ENCODE assay signal across 33 cellular contexts in genomic region chrX:68883800-68884199, GRCh38.
"Had no signal": no experiment of that assay in that cellular context is flagged by ENCODE, and none has a peak within 500 bp of the region (broad histone marks: within the 10 kb centered on the region; RNA-seq: fewer than 3 reads in every experiment).

No MANE protein-coding gene starts in this region.

- H3K36me3 ChIP-seq: adrenal gland, SJCRH30 had no signal

- H3K4me1 Mint-ChIP-seq: activated CD4-positive, alpha-beta T cell treated with anti-CD3 and anti-CD28 coated beads for 36 hours; activated CD4-positive, alpha-beta T cell treated with anti-CD3 and anti-CD28 coated beads, Interleukin-2, amount 10 ng/mL, durations not matched to agents 7 days and 5 days had no signal

- H3K27ac ChIP-seq: adrenal gland, SJCRH30, SK-N-MC had no signal

- H3K27me3 Mint-ChIP-seq: activated CD4-positive, alpha-beta T cell treated with anti-CD3 and anti-CD28 coated beads for 36 hours; activated CD4-positive, alpha-beta T cell treated with anti-CD3 and anti-CD28 coated beads, Interleukin-2, amount 10 ng/mL, durations not matched to agents 7 days and 5 days; brain had no signal

- H3K9me3 ChIP-seq: adrenal gland, SJCRH30 had no signal

- DNase-seq: activated CD4-positive, alpha-beta T cell treated with anti-CD3 and anti-CD28 coated beads for 36 hours; activated CD4-positive, alpha-beta T cell treated with anti-CD3 and anti-CD28 coated beads, Interleukin-2, amount 10 ng/mL, durations not matched to agents 7 days and 5 days; activated CD4-positive, alpha-beta T cell treated with anti-CD3 and anti-CD28 coated beads, Interleukin-2, amount 50 U/mL, for 48 hours; activated CD8-positive, alpha-beta T cell treated with anti-CD3 and anti-CD28 coated beads, Interleukin-2, amount 10 ng/mL, durations not matched to agents 7 days and 5 days; activated gamma-delta T cell treated with Interleukin-2 at 50 U/mL for 16 hours; activated naive CD4-positive, alpha-beta T cell treated with anti-CD3 and anti-CD28 coated beads for 36 hours; activated T-cell treated with anti-CD3 and anti-CD28 coated beads, Interleukin-2, amount 50 U/mL, for 4 hours; adrenal gland; anterior cingulate cortex; central memory CD4-positive, alpha-beta T cell; Karpas-422; NCI-H1048; NCI-H1105 treated with DMSO at 0.1 percent for 48 hours; NCI-H1436; NCI-H1694; NCI-H1930; NCI-H2081 treated with DMSO at 0.1 percent for 48 hours; NCI-H226; NCI-H446 treated with DMSO at 0.1 percent for 48 hours; NCI-H524; NCI-H69; NCI-H82; SHP77; SJCRH30 had no signal

- H3K4me3 ChIP-seq: adrenal gland, SJCRH30, SK-N-MC had no signal

- H3K27me3 ChIP-seq: SJCRH30 had no signal

- FAIRE-seq: TTC549 had no signal

- ATAC-seq: activated CD4-positive, alpha-beta T cell treated with anti-CD3 and anti-CD28 coated beads for 36 hours; activated CD4-positive, CD25-positive, alpha-beta regulatory T cell treated with anti-CD3 and anti-CD28 coated beads, Interleukin-2, amount 50 U/mL, for 24 hours; activated CD8-positive, alpha-beta T cell treated with anti-CD3 and anti-CD28 coated beads, Interleukin-2, amount 10 ng/mL, durations not matched to agents 7 days and 5 days; activated naive CD4-positive, alpha-beta T cell treated with anti-CD3 and anti-CD28 coated beads, Interleukin-2, amount 50 U/mL, for 72 hours; activated T-cell treated with anti-CD3 and anti-CD28 coated beads, Interleukin-2, amount 50 U/mL, for 4 hours; Panc1 had no signal

- H3K27ac Mint-ChIP-seq: activated CD4-positive, alpha-beta T cell treated with anti-CD3 and anti-CD28 coated beads for 36 hours; activated CD4-positive, alpha-beta T cell treated with anti-CD3 and anti-CD28 coated beads, Interleukin-2, amount 10 ng/mL, durations not matched to agents 7 days and 5 days; activated CD8-positive, alpha-beta T cell treated with anti-CD3 and anti-CD28 coated beads, Interleukin-2, amount 10 ng/mL, durations not matched to agents 7 days and 5 days; activated naive CD4-positive, alpha-beta T cell treated with anti-CD3 and anti-CD28 coated beads for 36 hours; activated naive CD4-positive, alpha-beta T cell treated with anti-CD3 and anti-CD28 coated beads, Interleukin-2, amount 50 U/mL, for 72 hours; activated T-helper 1 cell treated with anti-CD3 and anti-CD28 coated beads, Interleukin-12 subunit alpha, Interleukin-12 subunit beta, Interleukin-2, Interleukin-4 antibody, amounts not matched to agents 30 ng/mL and 10 ng/mL and 1 ng/mL, durations not matched to agents 14 hours and 24 hours and 36 hours; T-helper 1 cell treated with Interleukin-12 subunit alpha and Interleukin-12 subunit beta and Interleukin-4 antibody, amounts not matched to agents 30 μg/mL and 1 μg/mL, for 36 hours; T-helper 2 cell treated with Interferon-gamma antibody and Interleukin-4, amounts not matched to agents 5 μg/mL and 100 μg/mL, for 36 hours had no signal

- H3K4me3 Mint-ChIP-seq: activated CD4-positive, alpha-beta T cell treated with anti-CD3 and anti-CD28 coated beads for 36 hours; activated CD4-positive, alpha-beta T cell treated with anti-CD3 and anti-CD28 coated beads, Interleukin-2, amount 10 ng/mL, durations not matched to agents 7 days and 5 days; activated CD8-positive, alpha-beta T cell treated with anti-CD3 and anti-CD28 coated beads, Interleukin-2, amount 10 ng/mL, durations not matched to agents 7 days and 5 days; activated naive CD4-positive, alpha-beta T cell treated with anti-CD3 and anti-CD28 coated beads for 36 hours; activated T-cell treated with anti-CD3 and anti-CD28 coated beads, Interleukin-2, amount 50 U/mL, for 4 hours; activated T-helper 1 cell treated with anti-CD3 and anti-CD28 coated beads, Interleukin-12 subunit alpha, Interleukin-12 subunit beta, Interleukin-2, Interleukin-4 antibody, amounts not matched to agents 30 ng/mL and 10 ng/mL and 1 ng/mL, durations not matched to agents 14 hours and 24 hours and 36 hours; brain; T-helper 1 cell treated with Interleukin-12 subunit alpha and Interleukin-12 subunit beta and Interleukin-4 antibody, amounts not matched to agents 30 μg/mL and 1 μg/mL, for 36 hours; T-helper 2 cell treated with Interferon-gamma antibody and Interleukin-4, amounts not matched to agents 5 μg/mL and 100 μg/mL, for 36 hours had no signal

- H3K9me3 Mint-ChIP-seq: activated CD4-positive, alpha-beta T cell treated with anti-CD3 and anti-CD28 coated beads, Interleukin-2, amount 10 ng/mL, durations not matched to agents 7 days and 5 days; activated naive CD4-positive, alpha-beta T cell treated with anti-CD3 and anti-CD28 coated beads for 36 hours; activated naive CD4-positive, alpha-beta T cell treated with anti-CD3 and anti-CD28 coated beads, Interleukin-2, amount 50 U/mL, for 72 hours; activated T-cell treated with anti-CD3 and anti-CD28 coated beads, Interleukin-2, amount 50 U/mL, for 4 hours; activated T-helper 1 cell treated with anti-CD3 and anti-CD28 coated beads, Interleukin-12 subunit alpha, Interleukin-12 subunit beta, Interleukin-2, Interleukin-4 antibody, amounts not matched to agents 30 ng/mL and 10 ng/mL and 1 ng/mL, durations not matched to agents 14 hours and 24 hours and 36 hours; brain; T-helper 1 cell treated with Interleukin-12 subunit alpha and Interleukin-12 subunit beta and Interleukin-4 antibody, amounts not matched to agents 30 μg/mL and 1 μg/mL, for 36 hours; T-helper 2 cell treated with Interferon-gamma antibody and Interleukin-4, amounts not matched to agents 5 μg/mL and 100 μg/mL, for 36 hours had no signal

- H3K36me3 Mint-ChIP-seq: activated naive CD4-positive, alpha-beta T cell treated with anti-CD3 and anti-CD28 coated beads, Interleukin-2, amount 50 U/mL, for 72 hours; brain had no signal

- H3K4me1 ChIP-seq: adrenal gland, SJCRH30 had no signal
